ENCODE assay signal across 9 cellular contexts in genomic region chr5:126339215-126339805, GRCh38.
DNase-seq lines count a peak whose midpoint lies in the region; ATAC-seq, FAIRE-seq and TF ChIP-seq lines count a peak whose summit lies in the region.
"Had no signal": no experiment of that assay in that cellular context is flagged by ENCODE, and none has a peak within 500 bp of the region (broad histone marks: within the 10 kb centered on the region; RNA-seq: fewer than 3 reads in every experiment).

No MANE protein-coding gene starts in this region.

- H3K27ac ChIP-seq in A549, result no peak overlapping the region

- peak; percentile 98 for FAIRE-seq in A549 (lab: Jason Lieb, UNC)

- peak; percentile 90 for TF ChIP-seq CTCF in A549 (IDR thresholded peaks at IDR 0.05)

- CTCF ChIA-PET in A549 (lab: Yijun Ruan, JAX), result interaction anchor here (0.7 to 4.7 kb wide), 18 partner anchors 10 to 441 kb away, joined by 3 to 48 read pairs (median 6); partner anchors contain the start of gene ALDH7A1

- no peaks in the 10 kb centered on the region for H3K4me1 ChIP-seq in A549

- no peak for TF ChIP-seq POLR2A in A549 (IDR thresholded peaks at IDR 0.05; ENCODE audit: low read length)

- no peak overlapping the region for H3K4me3 ChIP-seq in A549
- H3K4me3 ChIP-seq: skin epidermis had no signal

- peak overlapping the region; percentile 46 for H3K4me2 ChIP-seq in A549

- intact Hi-C loops in sciatic nerve (cut with DNase I), result loop anchor here (10.0 kb wide), 1 partner anchor 265 kb away; the partner anchor contains the start of gene PHAX

- ATAC-seq in A549, result peak; percentile 57 to 82; a peak in 3 of 6 replicates
- ATAC-seq in HG03025 (IDR thresholded peaks at IDR 0.05; ENCODE audit: low FRiP score, unreplicated experiment), result peak; percentile 73
- peak; percentile 50 for ATAC-seq in sciatic nerve
- ATAC-seq in HG02852 (IDR thresholded peaks at IDR 0.05; ENCODE audit: unreplicated experiment), result no peak

- H3K9me3 ChIP-seq in A549, result no peaks in the 10 kb centered on the region

- TF ChIP-seq EP300 in A549 (IDR thresholded peaks at IDR 0.05), result no peak

- peak; percentile 82 to 87 for TF ChIP-seq RAD21 in A549 (conservative IDR thresholded peaks at IDR 0.05 in 1 of 2, IDR thresholded peaks at IDR 0.05 in 1 of 2)

- DNase-seq in A549 (ENCODE audit: low read depth in 1 of 2, low spot score in 1 of 2), result peak; percentile 38 to 65
- DNase-seq in GM04504 (ENCODE audit: low read depth), result peak; percentile 47
- DNase-seq in NOMO-1 (lab: John Stamatoyannopoulos, UW; ENCODE audit: unreplicated experiment in 2 of 2), result peak; percentile 29 to 52
- peak; percentile 4 for DNase-seq in activated T-helper 9 cell treated with anti-CD3 and anti-CD28 coated beads, Interleukin-2, amount 50 U/mL, for 16 hours (ENCODE audit: low read depth)
- DNase-seq in germinal center (ENCODE audit: low spot score), result peak; percentile 47
- DNase-seq in sciatic nerve (ENCODE audit: low spot score), result no peak

- WGBS in A549 (ENCODE audit: missing lambda C conversion rate), result 10% methylated on average over 4 of the region's 4 CpGs

- POLR2A ChIA-PET in A549 (lab: Yijun Ruan, JAX), result no interaction called here

TF ChIP-seq in A549, 52 proteins besides CTCF, POLR2A, EP300 and RAD21:
- TF ChIP-seq NFE2L2 (conservative IDR thresholded peaks at IDR 0.05; ENCODE audit: low read length) (no peak), SMC3 (IDR thresholded peaks at IDR 0.05) (peak; percentile 82)
